10 cellular contexts compared by ENCODE assay signal in the genomic region with DNA sequence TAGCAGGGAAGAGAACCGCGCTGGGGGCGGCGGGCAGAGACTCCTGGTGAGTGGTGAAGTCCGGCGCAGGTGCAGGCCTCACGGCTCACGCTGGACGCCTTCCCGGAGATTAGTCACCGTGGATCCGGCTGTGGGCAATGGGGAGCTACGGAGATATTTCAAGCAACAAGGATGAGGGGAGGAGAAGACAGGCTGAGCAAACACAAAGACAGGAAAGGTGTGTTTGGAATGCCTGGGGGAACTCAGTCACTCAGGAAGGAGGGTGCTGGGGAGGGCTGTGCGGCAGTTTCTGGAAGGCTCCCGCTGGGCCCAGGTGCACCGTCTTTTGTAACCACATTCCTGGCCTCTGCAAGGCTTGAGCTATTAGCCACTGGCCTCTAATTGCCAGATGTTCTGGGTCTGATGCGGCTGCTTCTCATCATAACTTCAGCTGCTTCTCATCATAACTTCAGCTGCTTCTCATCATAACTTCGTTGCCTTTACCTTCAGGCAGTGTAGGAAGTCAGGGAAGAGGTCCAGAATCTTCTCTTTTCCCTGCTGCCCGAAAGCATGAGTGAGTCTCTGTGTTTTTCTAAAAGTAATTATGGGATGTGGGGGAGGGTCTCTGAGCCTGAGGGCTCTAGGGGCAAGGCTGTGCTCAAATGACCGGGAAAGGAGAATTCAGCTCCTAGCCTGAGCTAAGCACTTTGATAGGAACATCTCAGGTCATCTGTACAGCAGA.
DNase-seq lines count a peak whose midpoint lies in the region; ATAC-seq and TF ChIP-seq lines count a peak whose summit lies in the region.
"Had no signal": no experiment of that assay in that cellular context is flagged by ENCODE, and none has a peak within 500 bp of the region (broad histone marks: within the 10 kb centered on the region; RNA-seq: fewer than 3 reads in every experiment).

No MANE protein-coding gene starts in this region.

- peak; percentile 26 for DNase-seq in HK-2 (ENCODE audit: unreplicated experiment)
- DNase-seq in adipocyte (ENCODE audit: low read depth) = peak; percentile 61
- DNase-seq in skeletal muscle cell (ENCODE audit: low read depth) = peak; percentile 60
- no peak for DNase-seq in DMS153 treated with DMSO at 0.1 percent for 48 hours (lab: John Stamatoyannopoulos, UW; ENCODE audit: unreplicated experiment)
- no peak for DNase-seq in cerebellar nuclear complex (lab: John Stamatoyannopoulos, UW)
- DNase-seq in GM10248 (ENCODE audit: extremely low spot score) = no peak
- DNase-seq: activated CD4-positive, alpha-beta T cell treated with anti-CD3 and anti-CD28 coated beads, Interleukin-2, amount 50 U/mL, for 1 hour had no signal

- H3K9ac ChIP-seq in adipocyte (ENCODE audit: low read length) (no peak overlapping the region), iPS-15b (ENCODE audit: low read depth, low read length) (no peak overlapping the region)
- H3K9ac ChIP-seq: KMS-11 had no signal

- CTCF ChIA-PET in GM10248 (lab: Yijun Ruan, JAX) = no interaction called here

- H3K36me3 ChIP-seq in adipocyte (ENCODE audit: control insufficient read depth, insufficient read depth, low read length, severe bottlenecking) (peaks cover 10% of the 10 kb centered on the region), iPS-15b (ENCODE audit: control insufficient read depth, insufficient read depth, low read length) (no peaks in the 10 kb centered on the region)

- H3K27me3 ChIP-seq in adipocyte (replicated peaks; ENCODE audit: control insufficient read depth, insufficient read depth, low read length) (peaks cover 6% of the 10 kb centered on the region), iPS-15b (ENCODE audit: control insufficient read depth, insufficient read depth, low read length) (no peaks in the 10 kb centered on the region)

- POLR2A ChIA-PET in GM10248 (lab: Yijun Ruan, JAX) = no interaction called here

- H3K4me1 ChIP-seq in adipocyte (ENCODE audit: control insufficient read depth, insufficient read depth, low read length) (peaks cover 25% of the 10 kb centered on the region), iPS-15b (ENCODE audit: control insufficient read depth, insufficient read depth, low read length) (peaks cover 7% of the 10 kb centered on the region)

- no peak for ATAC-seq in GM19023 (IDR thresholded peaks at IDR 0.05; ENCODE audit: unreplicated experiment)

- no peak for TF ChIP-seq CTCF in GM10248 (IDR thresholded peaks at IDR 0.05; ENCODE audit: control extremely low read depth, extremely low read depth, low read depth, missing control alignments)

- no peaks in the 10 kb centered on the region for H3K9me3 ChIP-seq in adipocyte (ENCODE audit: control insufficient read depth, low read length)
- H3K9me3 ChIP-seq in iPS-15b (ENCODE audit: control insufficient read depth, insufficient read depth, low read length) = no peaks in the 10 kb centered on the region

- no peak overlapping the region for H3K4me3 ChIP-seq in adipocyte (ENCODE audit: low read length)
- H3K4me3 ChIP-seq in iPS-15b (ENCODE audit: low read depth, low read length) = peak overlapping the region; percentile 24
- no peak overlapping the region for H3K4me3 ChIP-seq in skeletal muscle cell (ENCODE audit: low read depth, low read length)

Comparison
In these comparisons a context has a peak if more than half of its experiments do, and no peak if none do; other contexts are left out.
1. DNase-seq: peak in HK-2 (single experiment), adipocyte (single experiment) and skeletal muscle cell (single experiment); none in DMS153 treated with DMSO at 0.1 percent for 48 hours (single experiment), cerebellar nuclear complex (0 of 2) and GM10248 (single experiment).